Comparison of ENCODE assay signal across 8 cellular contexts in genomic region chr1:226643701-226644540, GRCh38.
DNase-seq lines count a peak whose midpoint lies in the region; ATAC-seq and TF ChIP-seq lines count a peak whose summit lies in the region.

No MANE protein-coding gene starts in this region.

- H3K27me3 Mint-ChIP-seq in activated CD4-positive, alpha-beta memory T cell treated with anti-CD3 and anti-CD28 coated beads, Interleukin-2, amount 10 ng/mL, durations not matched to agents 7 days and 5 days = no peaks in the 10 kb centered on the region
- peaks cover 7% of the 10 kb centered on the region for H3K27me3 Mint-ChIP-seq in nephron progenitor cell (ENCODE audit: low read depth, poor library complexity)

- H3K4me3 Mint-ChIP-seq in activated CD4-positive, alpha-beta memory T cell treated with anti-CD3 and anti-CD28 coated beads, Interleukin-2, amount 10 ng/mL, durations not matched to agents 7 days and 5 days = no peak overlapping the region
- peak overlapping the region; percentile 10 for H3K4me3 Mint-ChIP-seq in nephron progenitor cell

- ATAC-seq in GM18909 (IDR thresholded peaks at IDR 0.05; ENCODE audit: poor library complexity, unreplicated experiment) (peak; percentile 48), HG02973 (IDR thresholded peaks at IDR 0.05; ENCODE audit: unreplicated experiment) (peak; percentile 32)

- H3K4me1 Mint-ChIP-seq in activated CD4-positive, alpha-beta memory T cell treated with anti-CD3 and anti-CD28 coated beads, Interleukin-2, amount 10 ng/mL, durations not matched to agents 7 days and 5 days = peaks cover 39% of the 10 kb centered on the region
- peaks cover 30% of the 10 kb centered on the region for H3K4me1 Mint-ChIP-seq in nephron progenitor cell

- no peaks in the 10 kb centered on the region for H3K9me3 Mint-ChIP-seq in activated CD4-positive, alpha-beta memory T cell treated with anti-CD3 and anti-CD28 coated beads, Interleukin-2, amount 10 ng/mL, durations not matched to agents 7 days and 5 days
- no peaks in the 10 kb centered on the region for H3K9me3 Mint-ChIP-seq in nephron progenitor cell

- CTCF ChIA-PET in activated CD4-positive, alpha-beta memory T cell treated with anti-CD3 and anti-CD28 coated beads, Interleukin-2, amount 10 ng/mL, durations not matched to agents 7 days and 5 days (lab: Charles Lee) = interaction anchor here (0.9 to 3.3 kb wide), 6 partner anchors 9 to 182 kb away, joined by 3 to 8 read pairs (median 6); no protein-coding TSS in a partner anchor

- DNase-seq in activated CD4-positive, alpha-beta memory T cell treated with anti-CD3 and anti-CD28 coated beads, Interleukin-2, amount 10 ng/mL, durations not matched to agents 7 days and 5 days = no peak
- no peak for DNase-seq in nephron progenitor cell
- DNase-seq in dedifferentiated amniotic fluid mesenchymal stem cell (ENCODE audit: extremely low spot score) = no peak
- DNase-seq in kidney glomerular epithelial cell (lab: John Stamatoyannopoulos, UW) = no peak
- no peak for DNase-seq in midbrain (lab: John Stamatoyannopoulos, UW)
- DNase-seq in GM03348 (ENCODE audit: low spot score) = no peak

- no peak for TF ChIP-seq CTCF in nephron progenitor cell (IDR thresholded peaks at IDR 0.05)

- POLR2A ChIA-PET in activated CD4-positive, alpha-beta memory T cell treated with anti-CD3 and anti-CD28 coated beads, Interleukin-2, amount 10 ng/mL, durations not matched to agents 7 days and 5 days (lab: Charles Lee) = interaction anchor here (1.0 to 2.8 kb wide), 5 partner anchors 10 to 95 kb away, joined by 3 to 12 read pairs (median 4); partner anchors contain the start of gene ITPKB

- H3K27ac Mint-ChIP-seq in activated CD4-positive, alpha-beta memory T cell treated with anti-CD3 and anti-CD28 coated beads, Interleukin-2, amount 10 ng/mL, durations not matched to agents 7 days and 5 days = peak overlapping the region; percentile 78
- no peak overlapping the region for H3K27ac Mint-ChIP-seq in nephron progenitor cell

- peaks cover 50% of the 10 kb centered on the region for H3K36me3 Mint-ChIP-seq in activated CD4-positive, alpha-beta memory T cell treated with anti-CD3 and anti-CD28 coated beads, Interleukin-2, amount 10 ng/mL, durations not matched to agents 7 days and 5 days (ENCODE audit: low read depth)
- H3K36me3 Mint-ChIP-seq in nephron progenitor cell (ENCODE audit: low read depth) = peaks cover 5% of the 10 kb centered on the region
